Comparison of ENCODE assay signal across 8 cellular contexts in genomic region chr9:136944094-136944518, GRCh38. TPM values are rescaled to one million over a fixed set of nuclear protein-coding genes. Genes with fewer than 3 reads are reported as not detected.
DNase-seq lines count a peak whose midpoint lies in the region; ATAC-seq and TF ChIP-seq lines count a peak whose summit lies in the region.

No MANE protein-coding gene starts in this region.

- DNase-seq in activated T-cell treated with anti-CD3 and anti-CD28 coated beads, Interleukin-2, amount 50 U/mL, for 72 hours, result no peak
- DNase-seq in activated T-cell treated with anti-CD3 and anti-CD28 coated beads for 4 hours, result no peak
- peak; percentile 82 for DNase-seq in OCI-M1 (lab: John Stamatoyannopoulos, UW)
- peak; percentile 37 to 76 for DNase-seq in dermis microvascular lymphatic vessel endothelial cell (ENCODE audit: low read depth in 2 of 2)
- no peak for DNase-seq in uterus
- DNase-seq in NCI-H748 treated with DMSO at 0.1 percent for 48 hours (lab: John Stamatoyannopoulos, UW), result no peak

- H3K4me1 ChIP-seq in mesodermal cell (ENCODE audit: control insufficient read depth, insufficient read depth, low read length, poor library complexity, severe bottlenecking) (peaks cover 4% of the 10 kb centered on the region), uterus (peaks cover 0 to 9% of the 10 kb centered on the region in 2 donors)

- TF ChIP-seq CTCF in uterus (IDR thresholded peaks at IDR 0.05), result peak in 1 of 4 experiments; percentile 2

- H3K9me3 Mint-ChIP-seq in activated T-cell treated with anti-CD3 and anti-CD28 coated beads, Interleukin-2, amount 50 U/mL, for 72 hours, result no peaks in the 10 kb centered on the region

- H3K4me3 Mint-ChIP-seq in activated T-cell treated with anti-CD3 and anti-CD28 coated beads, Interleukin-2, amount 50 U/mL, for 72 hours, result peak overlapping the region; percentile 79 to 80

- no peaks in the 10 kb centered on the region for H3K9me3 ChIP-seq in mesodermal cell (ENCODE audit: control insufficient read depth, low read length)
- H3K9me3 ChIP-seq in uterus, result no peaks in the 10 kb centered on the region

- peak overlapping the region; percentile 61 for H3K27ac Mint-ChIP-seq in activated T-cell treated with anti-CD3 and anti-CD28 coated beads, Interleukin-2, amount 50 U/mL, for 72 hours

- H3K27me3 ChIP-seq in uterus, result no peaks in the 10 kb centered on the region

- ATAC-seq in activated T-cell treated with anti-CD3 and anti-CD28 coated beads, Interleukin-2, amount 50 U/mL, for 72 hours (replicated peaks in 1 of 2), result peak; percentile 47 to 58
- ATAC-seq in HG02588 (IDR thresholded peaks at IDR 0.05; ENCODE audit: unreplicated experiment), result peak; percentile 24

- peaks cover 1 to 2% of the 10 kb centered on the region in 2 donors for H3K36me3 Mint-ChIP-seq in activated T-cell treated with anti-CD3 and anti-CD28 coated beads, Interleukin-2, amount 50 U/mL, for 72 hours (ENCODE audit: insufficient read depth in 2 of 2)

- no peaks in the 10 kb centered on the region for H3K27me3 Mint-ChIP-seq in activated T-cell treated with anti-CD3 and anti-CD28 coated beads, Interleukin-2, amount 50 U/mL, for 72 hours (ENCODE audit: low read depth)

- no peak for TF ChIP-seq POLR2A in uterus (IDR thresholded peaks at IDR 0.05)

- WGBS in mesodermal cell (ENCODE audit: insufficient coverage in 2 of 2), 2 experiments, result 0 to 1% methylated on average over 45 to 49 of the region's 55 CpGs

- H3K4me3 ChIP-seq in mesodermal cell (ENCODE audit: extremely low read depth, insufficient read depth, low read length, poor library complexity, severe bottlenecking) (peak overlapping the region; percentile 82), uterus (peak overlapping the region; percentile 64 to 84)

- H3K4me1 Mint-ChIP-seq in activated T-cell treated with anti-CD3 and anti-CD28 coated beads, Interleukin-2, amount 50 U/mL, for 72 hours (ENCODE audit: low read depth), result peaks cover 19% of the 10 kb centered on the region

- intact Hi-C loops in uterus (cut with DNase I; ENCODE audit: low total_unique reads), result no loop called here

- H3K36me3 ChIP-seq in mesodermal cell (ENCODE audit: control insufficient read depth, insufficient read depth, low read length), result peaks cover 41% of the 10 kb centered on the region
- H3K36me3 ChIP-seq in uterus, result no peaks in the 10 kb centered on the region

- H3K27ac ChIP-seq in mesodermal cell (ENCODE audit: low read depth, low read length, severe bottlenecking), result no peak overlapping the region
- H3K27ac ChIP-seq in uterus, result peak overlapping the region; percentile 79 to 84

RNA-seq across cellular contexts. Expression of gene FBXW5, which starts 0.4 kb away (rescaled TPM):
- 10 to 100 TPM; 67.7 to 74.9 TPM for total RNA-seq in activated T-cell treated with anti-CD3 and anti-CD28 coated beads, Interleukin-2, amount 50 U/mL, for 72 hours
- 130 and 218 TPM in 2 replicates for total RNA-seq in dermis microvascular lymphatic vessel endothelial cell
- polyA plus RNA-seq in mesodermal cell (2013, experiment 1 of 2), result 65.1 TPM
- polyA plus RNA-seq in mesodermal cell (2013, experiment 2 of 2), result 57.7 TPM
- 100 to 1,000 TPM in 1 of 4 donors, 10 to 100 TPM in 3; 67.4 to 111 (median 75.3) TPM for total RNA-seq in uterus

RNA-seq across cellular contexts. Expression of gene C8G, which starts 0.9 kb away (rescaled TPM):
- total RNA-seq in activated T-cell treated with anti-CD3 and anti-CD28 coated beads, Interleukin-2, amount 50 U/mL, for 72 hours, result 1 to 10 TPM; 2.6 to 3.4 TPM
- 0.51 and 0.77 TPM in 2 replicates for total RNA-seq in dermis microvascular lymphatic vessel endothelial cell
- polyA plus RNA-seq in mesodermal cell (2013, experiment 1 of 2), result 1.1 TPM
- not detected for polyA plus RNA-seq in mesodermal cell (2013, experiment 2 of 2)
- total RNA-seq in uterus, result not detected

RNA-seq across cellular contexts. Expression of gene LCN12, which starts 8.0 kb away (rescaled TPM):
- 1 to 10 TPM; 1.0 to 1.4 TPM for total RNA-seq in activated T-cell treated with anti-CD3 and anti-CD28 coated beads, Interleukin-2, amount 50 U/mL, for 72 hours
- total RNA-seq in dermis microvascular lymphatic vessel endothelial cell (not detected in 2 replicates), uterus (10 to 100 TPM in 2 of 4 donors, 1 to 10 TPM in 1, not detected in 1; 5.4 to 43.2 (median 10.3) TPM)
- polyA plus RNA-seq in mesodermal cell (2013, experiment 1 of 2), result not detected
- polyA plus RNA-seq in mesodermal cell (2013, experiment 2 of 2), result not detected

RNA-seq across cellular contexts. Expression of gene PTGDS, which starts 33.2 kb away (rescaled TPM):
- total RNA-seq in activated T-cell treated with anti-CD3 and anti-CD28 coated beads, Interleukin-2, amount 50 U/mL, for 72 hours, result not detected
- total RNA-seq in dermis microvascular lymphatic vessel endothelial cell (0.13 and 0.25 TPM in 2 replicates), uterus (100 to 1,000 TPM in 1 of 4 donors, 10 to 100 TPM in 3; 13.5 to 116 (median 58.8) TPM)
- 3.3 TPM for polyA plus RNA-seq in mesodermal cell (2013, experiment 1 of 2)
- 1.4 TPM for polyA plus RNA-seq in mesodermal cell (2013, experiment 2 of 2)

RNA-seq across cellular contexts. Expression of gene LCNL1, which starts 38.7 kb away (rescaled TPM):
- total RNA-seq in activated T-cell treated with anti-CD3 and anti-CD28 coated beads, Interleukin-2, amount 50 U/mL, for 72 hours, result not detected
- not detected in 2 replicates for total RNA-seq in dermis microvascular lymphatic vessel endothelial cell
- 0.77 TPM for polyA plus RNA-seq in mesodermal cell (2013, experiment 1 of 2)
- polyA plus RNA-seq in mesodermal cell (2013, experiment 2 of 2), result 0.15 TPM
- total RNA-seq in uterus, result 1 to 10 TPM in 1 of 4 donors, under 1 TPM in 3; under 0.01 to 6.9 (median 0.54) TPM

Comparison
In these comparisons a context has a peak if more than half of its experiments do, and no peak if none do; other contexts are left out.
1. DNase-seq: peak in OCI-M1 (single experiment) and dermis microvascular lymphatic vessel endothelial cell (2 of 2); none in activated T-cell treated with anti-CD3 and anti-CD28 coated beads, Interleukin-2, amount 50 U/mL, for 72 hours (0 of 2), activated T-cell treated with anti-CD3 and anti-CD28 coated beads for 4 hours (single experiment), uterus (0 of 2) and NCI-H748 treated with DMSO at 0.1 percent for 48 hours (single experiment).